In the genomic region with DNA sequence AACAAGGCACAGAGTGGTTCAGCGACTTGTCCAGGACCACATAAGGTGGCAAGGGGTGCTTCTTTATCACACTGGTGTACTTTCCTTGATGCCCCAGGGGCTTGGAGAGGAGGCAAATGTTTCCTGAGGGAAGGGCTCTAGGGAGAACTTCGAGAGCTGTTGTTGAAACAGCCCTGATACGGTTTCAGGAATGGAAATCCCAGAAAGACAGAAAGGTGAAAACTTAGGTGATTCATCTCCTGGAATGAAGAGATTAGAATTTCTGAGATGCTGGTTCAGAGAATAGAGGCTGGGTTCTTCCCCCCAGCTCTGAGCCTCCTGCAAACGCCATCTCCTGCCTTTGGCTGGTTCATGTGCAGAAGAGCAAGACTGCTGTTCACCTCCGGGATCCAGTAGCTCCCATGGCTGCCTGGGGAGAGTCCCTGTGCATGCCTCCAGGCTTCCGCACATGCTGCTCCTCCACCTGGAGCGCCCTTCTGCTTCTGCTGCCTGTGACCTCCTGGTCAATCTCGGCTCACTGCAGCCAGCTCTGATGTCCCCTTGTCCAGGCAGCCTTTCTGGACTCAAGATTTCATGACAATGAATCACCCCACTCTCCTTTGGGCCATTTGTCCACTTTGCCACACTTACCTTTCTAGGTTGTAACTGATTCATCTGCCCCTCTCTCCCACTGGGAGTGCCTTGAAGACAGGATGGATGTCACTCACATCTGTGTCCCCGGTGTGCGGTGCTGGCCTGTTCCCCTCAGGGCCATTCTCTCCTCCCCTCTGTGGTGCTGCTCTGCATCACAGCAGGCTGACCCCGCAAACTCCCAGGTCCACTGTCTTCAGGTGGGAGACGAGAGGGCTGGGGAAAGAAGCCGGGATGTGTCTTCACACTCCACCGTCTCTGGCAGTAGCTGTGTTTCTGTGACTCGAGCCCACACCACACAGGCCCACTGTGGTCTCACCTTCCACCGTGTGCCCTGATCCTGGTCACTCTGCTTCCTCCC, we compare ENCODE assay signal across 20 cellular contexts. TPM values are rescaled to one million over a fixed set of nuclear protein-coding genes. Genes with fewer than 3 reads are reported as not detected.
DNase-seq lines count a peak whose midpoint lies in the region; ATAC-seq lines count a peak whose summit lies in the region.
"Had no signal": no experiment of that assay in that cellular context is flagged by ENCODE, and none has a peak within 500 bp of the region (broad histone marks: within the 10 kb centered on the region; RNA-seq: fewer than 3 reads in every experiment).

No MANE protein-coding gene starts in this region.

- intact Hi-C loops in sciatic nerve (cut with DNase I): no loop called here

- DNase-seq in activated CD8-positive, alpha-beta memory T cell treated with anti-CD3 and anti-CD28 coated beads for 24 hours: peak; percentile 52
- DNase-seq in activated CD8-positive, alpha-beta memory T cell treated with anti-CD3 and anti-CD28 coated beads, Interleukin-2, amount 50 U/mL, for 4 hours: no peak
- DNase-seq in left lobe of liver (ENCODE audit: low spot score) (peak; percentile 30), sciatic nerve (ENCODE audit: low spot score) (peak; percentile 45), Kasumi-1 (lab: John Stamatoyannopoulos, UW) (no peak), NCI-H2107 (lab: John Stamatoyannopoulos, UW) (no peak), caudate nucleus (lab: John Stamatoyannopoulos, UW) (no peak)
- DNase-seq: 8988T, C1 segment of cervical spinal cord, DMS153, KBM-7, NCI-H1092 treated with DMSO at 0.1 percent for 48 hours, NCI-H1436 treated with DMSO at 0.1 percent for 48 hours, NCI-H2029 treated with DMSO at 0.1 percent for 48 hours, NCI-H2171, NCI-H446, OCI-M1 had no signal

- no peak overlapping the region for H3K27ac ChIP-seq in caudate nucleus (ENCODE audit: low read depth, low read length)
- H3K27ac ChIP-seq: SJSA1 had no signal

- ATAC-seq in left lobe of liver (no peak), sciatic nerve (no peak)
- ATAC-seq: CD8-positive, alpha-beta T cell; Right ventricle myocardium inferior had no signal

RNA-seq across cellular contexts. Expression of gene CDH23, which starts 3.6 kb away (rescaled TPM):
- total RNA-seq in left lobe of liver (20.9 TPM), sciatic nerve (20.1 TPM)

Comparison
In these comparisons a context has a peak if more than half of its experiments do, and no peak if none do; other contexts are left out.
1. DNase-seq: peak in activated CD8-positive, alpha-beta memory T cell treated with anti-CD3 and anti-CD28 coated beads for 24 hours (single experiment), left lobe of liver (single experiment) and sciatic nerve (single experiment); none in activated CD8-positive, alpha-beta memory T cell treated with anti-CD3 and anti-CD28 coated beads, Interleukin-2, amount 50 U/mL, for 4 hours (single experiment), Kasumi-1 (0 of 2), NCI-H2107 (single experiment) and caudate nucleus (0 of 61).